Comparison of ENCODE assay signal across 11 cellular contexts in genomic region chr6:111576302-111576701, GRCh38. TPM values are rescaled to one million over a fixed set of nuclear protein-coding genes. Genes with fewer than 3 reads are reported as not detected.
DNase-seq lines count a peak whose midpoint lies in the region; FAIRE-seq and TF ChIP-seq lines count a peak whose summit lies in the region.
"Had no signal": no experiment of that assay in that cellular context is flagged by ENCODE, and none has a peak within 500 bp of the region (broad histone marks: within the 10 kb centered on the region; RNA-seq: fewer than 3 reads in every experiment).

No MANE protein-coding gene starts in this region.

- peaks cover 28% of the 10 kb centered on the region for H3K36me3 Mint-ChIP-seq in chondrocyte (ENCODE audit: low read depth)

- H3K27ac Mint-ChIP-seq in chondrocyte (ENCODE audit: unreplicated experiment), result peak overlapping the region; percentile 68

- no peak overlapping the region for H3K4me3 Mint-ChIP-seq in chondrocyte (ENCODE audit: unreplicated experiment)
- H3K4me3 Mint-ChIP-seq: activated naive CD8-positive, alpha-beta T cell treated with anti-CD3 and anti-CD28 coated beads for 36 hours had no signal

- no peaks in the 10 kb centered on the region for H3K27me3 ChIP-seq in skeletal muscle satellite cell (ENCODE audit: control insufficient read depth, insufficient read depth, low read length)

- peaks cover 39% of the 10 kb centered on the region for H3K4me1 ChIP-seq in skeletal muscle satellite cell (ENCODE audit: control insufficient read depth, insufficient read depth, low read length)

- no peak for FAIRE-seq in urothelium cell line (lab: Jason Lieb, UNC)
- FAIRE-seq: A204.1 had no signal

- no peaks in the 10 kb centered on the region for H3K9me3 ChIP-seq in skeletal muscle satellite cell (replicated peaks; ENCODE audit: low read length)

- no peak for TF ChIP-seq CTCF in chondrocyte (IDR thresholded peaks at IDR 0.05)

- no peaks in the 10 kb centered on the region for H3K27me3 Mint-ChIP-seq in chondrocyte (ENCODE audit: low read depth)
- H3K27me3 Mint-ChIP-seq: activated naive CD8-positive, alpha-beta T cell treated with anti-CD3 and anti-CD28 coated beads for 36 hours had no signal

- peaks cover 17% of the 10 kb centered on the region for H3K36me3 ChIP-seq in skeletal muscle satellite cell (ENCODE audit: insufficient read depth, low read length)

- H3K9me3 Mint-ChIP-seq in chondrocyte (ENCODE audit: low read depth), result no peaks in the 10 kb centered on the region
- H3K9me3 Mint-ChIP-seq: activated naive CD8-positive, alpha-beta T cell treated with anti-CD3 and anti-CD28 coated beads for 36 hours had no signal

- H3K4me1 Mint-ChIP-seq in chondrocyte (ENCODE audit: low read depth), result peaks cover 53% of the 10 kb centered on the region

- peak overlapping the region; percentile 3 for H3K9ac ChIP-seq in skeletal muscle satellite cell (ENCODE audit: low read depth, low read length)

- DNase-seq in NCI-H748 (lab: John Stamatoyannopoulos, UW; ENCODE audit: unreplicated experiment) (peak; percentile 26), NCI-H748 treated with DMSO at 0.1 percent for 48 hours (lab: John Stamatoyannopoulos, UW) (no peak), NCI-H187 (lab: John Stamatoyannopoulos, UW) (peak; percentile 51 to 62), chondrocyte (ENCODE audit: low spot score) (no peak), urothelium cell line (ENCODE audit: low spot score) (no peak), cortex of kidney (lab: John Stamatoyannopoulos, UW) (no peak), 8988T (no peak)
- DNase-seq: activated naive CD8-positive, alpha-beta T cell treated with anti-CD3 and anti-CD28 coated beads for 36 hours; NCI-H1417 treated with DMSO at 0.1 percent for 48 hours had no signal

- H3K4me3 ChIP-seq in skeletal muscle satellite cell (ENCODE audit: low read length), result no peak overlapping the region

- peak overlapping the region; percentile 17 for H3K4me2 ChIP-seq in skeletal muscle satellite cell (ENCODE audit: low read length)

RNA-seq across cellular contexts. Expression of gene TRAF3IP2, which starts 29.4 kb away (rescaled TPM):
- 29.3 to 51.5 TPM (median 29.9 TPM) in 3 replicates for total RNA-seq in chondrocyte
- 23.8 and 34.9 TPM in 2 replicates for total RNA-seq in skeletal muscle satellite cell (2012; rRNA removed)

Comparison
In these comparisons a context has a peak if more than half of its experiments do, and no peak if none do; other contexts are left out.
1. DNase-seq: peak in NCI-H748 (single experiment) and NCI-H187 (2 of 2); none in NCI-H748 treated with DMSO at 0.1 percent for 48 hours (single experiment), chondrocyte (single experiment), urothelium cell line (single experiment), cortex of kidney (single experiment) and 8988T (single experiment).